Comparison of ENCODE assay signal across 22 cellular contexts in the genomic region with DNA sequence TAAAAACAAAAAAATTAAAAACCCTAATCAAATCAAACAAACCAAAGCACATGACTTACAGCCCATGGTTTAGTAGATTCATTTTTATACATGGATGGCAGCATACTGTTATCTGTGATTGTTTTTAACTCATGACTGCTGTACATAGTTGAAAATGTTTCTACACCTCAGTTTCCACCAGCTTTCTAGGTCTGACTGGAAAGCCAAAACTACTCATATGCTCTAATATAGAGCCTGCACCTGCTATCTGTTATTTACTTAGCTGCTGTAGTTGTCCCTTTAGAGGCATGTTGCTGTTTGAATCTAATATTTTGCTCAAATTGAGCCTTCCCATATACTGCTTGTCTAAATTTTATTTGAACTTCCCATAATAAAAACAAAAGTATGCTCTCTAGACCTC.
DNase-seq lines count a peak whose midpoint lies in the region; ATAC-seq and TF ChIP-seq lines count a peak whose summit lies in the region.
"Had no signal": no experiment of that assay in that cellular context is flagged by ENCODE, and none has a peak within 500 bp of the region (broad histone marks: within the 10 kb centered on the region; RNA-seq: fewer than 3 reads in every experiment).

No MANE protein-coding gene starts in this region.

- H3K27me3 Mint-ChIP-seq in activated CD4-positive, alpha-beta T cell treated with anti-CD3 and anti-CD28 coated beads, Interleukin-2, amount 10 ng/mL, durations not matched to agents 24 days and 14 days: no peaks in the 10 kb centered on the region
- no peaks in the 10 kb centered on the region for H3K27me3 Mint-ChIP-seq in stimulated activated memory B cell treated with anti-CD40 and anti-IgM and Interleukin-4, amounts not matched to agents 10 μg/mL and 1 μg/mL and 100 μg/mL, for 72 hours

- H3K4me3 Mint-ChIP-seq in activated CD4-positive, alpha-beta T cell treated with anti-CD3 and anti-CD28 coated beads, Interleukin-2, amount 10 ng/mL, durations not matched to agents 24 days and 14 days: no peak overlapping the region
- H3K4me3 Mint-ChIP-seq in stimulated activated memory B cell treated with anti-CD40 and anti-IgM and Interleukin-4, amounts not matched to agents 10 μg/mL and 1 μg/mL and 100 μg/mL, for 72 hours: no peak overlapping the region

- ATAC-seq in GM21528 (IDR thresholded peaks at IDR 0.05; ENCODE audit: low FRiP score, unreplicated experiment) (peak; percentile 24), HG03095 (IDR thresholded peaks at IDR 0.05; ENCODE audit: unreplicated experiment) (peak; percentile 39)
- no peak for ATAC-seq in stimulated activated memory B cell treated with anti-CD40 and anti-IgM and Interleukin-4, amounts not matched to agents 10 μg/mL and 1 μg/mL and 100 μg/mL, for 72 hours
- ATAC-seq: A549, heart right ventricle, lower lobe of right lung, PC-3 had no signal

- no peak for DNase-seq in activated CD4-positive, alpha-beta T cell treated with anti-CD3 and anti-CD28 coated beads, Interleukin-2, amount 10 ng/mL, durations not matched to agents 24 days and 14 days
- DNase-seq in activated CD4-positive, alpha-beta T cell treated with anti-CD3 and anti-CD28 coated beads for 48 hours: no peak
- no peak for DNase-seq in thyroid gland
- no peak for DNase-seq in cerebellar nuclear complex (lab: John Stamatoyannopoulos, UW)
- no peak for DNase-seq in effector memory CD4-positive, alpha-beta T cell
- DNase-seq: activated CD4-positive, alpha-beta T cell treated with anti-CD3 and anti-CD28 coated beads for 4 hours; activated CD8-positive, alpha-beta memory T cell treated with anti-CD3 and anti-CD28 coated beads, Interleukin-2, amount 50 U/mL, for 4 hours; activated naive CD4-positive, alpha-beta T cell; heart right ventricle; Karpas-422; lower lobe of right lung; NCI-H1105; NCI-H526; nucleus accumbens; PC-3 had no signal

- no peaks in the 10 kb centered on the region for H3K9me3 ChIP-seq in thyroid gland
- H3K9me3 ChIP-seq in effector memory CD4-positive, alpha-beta T cell (ENCODE audit: control insufficient read depth, low read length): peaks cover 3% of the 10 kb centered on the region
- H3K9me3 ChIP-seq: A549, heart right ventricle, lower lobe of right lung, SJSA1, tibial nerve had no signal

- H3K4me1 Mint-ChIP-seq in activated CD4-positive, alpha-beta T cell treated with anti-CD3 and anti-CD28 coated beads, Interleukin-2, amount 10 ng/mL, durations not matched to agents 24 days and 14 days: peaks cover 6% of the 10 kb centered on the region
- peaks cover 10% of the 10 kb centered on the region for H3K4me1 Mint-ChIP-seq in stimulated activated memory B cell treated with anti-CD40 and anti-IgM and Interleukin-4, amounts not matched to agents 10 μg/mL and 1 μg/mL and 100 μg/mL, for 72 hours

- H3K9me3 Mint-ChIP-seq in activated CD4-positive, alpha-beta T cell treated with anti-CD3 and anti-CD28 coated beads, Interleukin-2, amount 10 ng/mL, durations not matched to agents 24 days and 14 days: peaks cover 18% of the 10 kb centered on the region
- H3K9me3 Mint-ChIP-seq in stimulated activated memory B cell treated with anti-CD40 and anti-IgM and Interleukin-4, amounts not matched to agents 10 μg/mL and 1 μg/mL and 100 μg/mL, for 72 hours: no peaks in the 10 kb centered on the region

- no peak overlapping the region for H3K27ac ChIP-seq in thyroid gland
- no peak overlapping the region for H3K27ac ChIP-seq in effector memory CD4-positive, alpha-beta T cell (ENCODE audit: insufficient read depth, low read length, poor library complexity, severe bottlenecking)
- H3K27ac ChIP-seq: A549, C4-2B, heart right ventricle, lower lobe of right lung, SJSA1, tibial nerve had no signal

- no peak overlapping the region for H3K4me3 ChIP-seq in thyroid gland (replicated peaks in 1 of 3)
- no peak overlapping the region for H3K4me3 ChIP-seq in effector memory CD4-positive, alpha-beta T cell (ENCODE audit: insufficient read depth, low read depth, low read length, poor library complexity, severe bottlenecking)
- H3K4me3 ChIP-seq: A549, heart right ventricle, lower lobe of right lung, SJSA1, tibial nerve had no signal

- TF ChIP-seq POLR2A in thyroid gland (IDR thresholded peaks at IDR 0.05): no peak

- H3K4me1 ChIP-seq in thyroid gland: no peaks in the 10 kb centered on the region
- no peaks in the 10 kb centered on the region for H3K4me1 ChIP-seq in effector memory CD4-positive, alpha-beta T cell (ENCODE audit: control insufficient read depth, insufficient read depth, low read length, poor library complexity, severe bottlenecking)
- H3K4me1 ChIP-seq: A549, heart right ventricle, lower lobe of right lung, SJSA1, tibial nerve had no signal

- no peaks in the 10 kb centered on the region for H3K36me3 ChIP-seq in thyroid gland
- H3K36me3 ChIP-seq in effector memory CD4-positive, alpha-beta T cell (ENCODE audit: control insufficient read depth, insufficient read depth, low read length): no peaks in the 10 kb centered on the region
- H3K36me3 ChIP-seq: heart right ventricle, lower lobe of right lung, SJSA1, tibial nerve had no signal

- intact Hi-C loops in activated CD4-positive, alpha-beta T cell treated with anti-CD3 and anti-CD28 coated beads, Interleukin-2, amount 10 ng/mL, durations not matched to agents 24 days and 14 days (cut with micrococcal nuclease): loop anchor here (5.0 kb wide), 1 partner anchor 291 kb away; the partner anchor contains the start of gene LRRN3
- intact Hi-C loops in thyroid gland (cut with DNase I): no loop called here

- peaks cover 3% of the 10 kb centered on the region for H3K36me3 Mint-ChIP-seq in activated CD4-positive, alpha-beta T cell treated with anti-CD3 and anti-CD28 coated beads, Interleukin-2, amount 10 ng/mL, durations not matched to agents 24 days and 14 days (ENCODE audit: low read depth)
- no peaks in the 10 kb centered on the region for H3K36me3 Mint-ChIP-seq in stimulated activated memory B cell treated with anti-CD40 and anti-IgM and Interleukin-4, amounts not matched to agents 10 μg/mL and 1 μg/mL and 100 μg/mL, for 72 hours

- no peak for TF ChIP-seq CTCF in thyroid gland (IDR thresholded peaks at IDR 0.05)

- H3K27ac Mint-ChIP-seq in activated CD4-positive, alpha-beta T cell treated with anti-CD3 and anti-CD28 coated beads, Interleukin-2, amount 10 ng/mL, durations not matched to agents 24 days and 14 days: peak overlapping the region; percentile 6
- peak overlapping the region; percentile 32 for H3K27ac Mint-ChIP-seq in stimulated activated memory B cell treated with anti-CD40 and anti-IgM and Interleukin-4, amounts not matched to agents 10 μg/mL and 1 μg/mL and 100 μg/mL, for 72 hours

- no peaks in the 10 kb centered on the region for H3K27me3 ChIP-seq in thyroid gland
- no peaks in the 10 kb centered on the region for H3K27me3 ChIP-seq in effector memory CD4-positive, alpha-beta T cell (replicated peaks; ENCODE audit: control insufficient read depth, insufficient read depth, low read length, poor library complexity, severe bottlenecking)
- H3K27me3 ChIP-seq: heart right ventricle, SJSA1, tibial nerve had no signal
